In genomic region chr3:197487911-197488391, GRCh38 we compare ENCODE assay signal across 7 cellular contexts.
DNase-seq lines count a peak whose midpoint lies in the region; ATAC-seq and TF ChIP-seq lines count a peak whose summit lies in the region.

No MANE protein-coding gene starts in this region.

- H3K79me2 ChIP-seq in smooth muscle cell (ENCODE audit: low read depth): no peaks in the 10 kb centered on the region

- intact Hi-C loops in left ventricle myocardium inferior (cut with micrococcal nuclease): no loop called here

- H3K9ac ChIP-seq in smooth muscle cell (ENCODE audit: low read depth): peak overlapping the region; percentile 14

- H3K9me3 ChIP-seq in left ventricle myocardium inferior (replicated peaks) (no peaks in the 10 kb centered on the region), smooth muscle cell (replicated peaks; ENCODE audit: low read depth) (no peaks in the 10 kb centered on the region)
- no peaks in the 10 kb centered on the region for H3K9me3 ChIP-seq in effector memory CD4-positive, alpha-beta T cell (ENCODE audit: control insufficient read depth, low read length)

- H3K27me3 ChIP-seq in left ventricle myocardium inferior (ENCODE audit: low read depth): no peaks in the 10 kb centered on the region
- no peaks in the 10 kb centered on the region for H3K27me3 ChIP-seq in smooth muscle cell (ENCODE audit: low read depth)
- H3K27me3 ChIP-seq in effector memory CD4-positive, alpha-beta T cell (replicated peaks; ENCODE audit: control insufficient read depth, insufficient read depth, low read length, poor library complexity, severe bottlenecking): no peaks in the 10 kb centered on the region

- peaks cover 10% of the 10 kb centered on the region for H3F3A ChIP-seq in smooth muscle cell (ENCODE audit: low read depth)

- ATAC-seq in HG02763 (IDR thresholded peaks at IDR 0.05; ENCODE audit: unreplicated experiment): no peak
- no peak for ATAC-seq in HG02623 (IDR thresholded peaks at IDR 0.05; ENCODE audit: unreplicated experiment)

- peak overlapping the region; percentile 60 for H3K27ac ChIP-seq in left ventricle myocardium inferior (replicated peaks)
- H3K27ac ChIP-seq in smooth muscle cell (ENCODE audit: low read depth): peak overlapping the region; percentile 84
- H3K27ac ChIP-seq in effector memory CD4-positive, alpha-beta T cell (ENCODE audit: insufficient read depth, low read length, poor library complexity, severe bottlenecking): no peak overlapping the region

- H3K4me2 ChIP-seq in smooth muscle cell: peak overlapping the region; percentile 3

- H3K4me3 ChIP-seq in left ventricle myocardium inferior: no peak overlapping the region
- no peak overlapping the region for H3K4me3 ChIP-seq in smooth muscle cell
- H3K4me3 ChIP-seq in effector memory CD4-positive, alpha-beta T cell (ENCODE audit: insufficient read depth, low read depth, low read length, poor library complexity, severe bottlenecking): no peak overlapping the region

- H3K4me1 ChIP-seq in left ventricle myocardium inferior (peaks cover 18% of the 10 kb centered on the region), smooth muscle cell (ENCODE audit: low read depth) (peaks cover 10% of the 10 kb centered on the region)
- no peaks in the 10 kb centered on the region for H3K4me1 ChIP-seq in effector memory CD4-positive, alpha-beta T cell (ENCODE audit: control insufficient read depth, insufficient read depth, low read length, poor library complexity, severe bottlenecking)

- no peak overlapping the region for H2AFZ ChIP-seq in smooth muscle cell (ENCODE audit: low read depth)

- no peaks in the 10 kb centered on the region for H4K20me1 ChIP-seq in smooth muscle cell (ENCODE audit: low read depth)

- TF ChIP-seq CTCF in left ventricle myocardium inferior (IDR thresholded peaks at IDR 0.05; ENCODE audit: borderline replicate concordance) (no peak), smooth muscle cell (IDR thresholded peaks at IDR 0.05; ENCODE audit: borderline replicate concordance, insufficient read depth, poor library complexity, severe bottlenecking) (no peak)

- DNase-seq in HPDE6-E6E7 (ENCODE audit: extremely low spot score) (peak; percentile 89), amniotic epithelial cell (ENCODE audit: low read depth) (peak; percentile 92), left ventricle myocardium inferior (peak; percentile 50), smooth muscle cell (lab: John Stamatoyannopoulos, UW; ENCODE audit: unreplicated experiment) (no peak)
- DNase-seq in effector memory CD4-positive, alpha-beta T cell: no peak

- 30% methylated on average over 8 of the region's 8 CpGs for WGBS in smooth muscle cell (ENCODE audit: low lambda C conversion rate)

- H3K36me3 ChIP-seq in left ventricle myocardium inferior (no peaks in the 10 kb centered on the region), smooth muscle cell (ENCODE audit: low read depth) (no peaks in the 10 kb centered on the region)
- H3K36me3 ChIP-seq in effector memory CD4-positive, alpha-beta T cell (ENCODE audit: control insufficient read depth, insufficient read depth, low read length): no peaks in the 10 kb centered on the region

Comparison
In these comparisons a context has a peak if more than half of its experiments do, and no peak if none do; other contexts are left out.
1. DNase-seq: peak in HPDE6-E6E7 (single experiment), amniotic epithelial cell (single experiment) and left ventricle myocardium inferior (single experiment); none in smooth muscle cell (single experiment) and effector memory CD4-positive, alpha-beta T cell (0 of 3).